Comparison of ENCODE assay signal across 9 cellular contexts in genomic region chr2:231037202-231037730, GRCh38. TPM values are rescaled to one million over a fixed set of nuclear protein-coding genes. Genes with fewer than 3 reads are reported as not detected.
DNase-seq lines count a peak whose midpoint lies in the region; ATAC-seq lines count a peak whose summit lies in the region.
"Had no signal": no experiment of that assay in that cellular context is flagged by ENCODE, and none has a peak within 500 bp of the region (broad histone marks: within the 10 kb centered on the region; RNA-seq: fewer than 3 reads in every experiment).

TSS of gene C2orf72 (plus strand) at chr2:231037523. CDS start at chr2:231037566, 43 bp downstream.

- H3K27ac Mint-ChIP-seq in T-helper 17 cell: no peak within 1 kb of the TSS

- H3K27me3 ChIP-seq in iPS-15b (ENCODE audit: control insufficient read depth, insufficient read depth, low read length): peaks cover 54% of the 10 kb centered on the region

- peaks cover 5% of the 10 kb centered on the region for H3K36me3 Mint-ChIP-seq in T-helper 17 cell (ENCODE audit: low read depth)

- DNase-seq in NCI-H748 (lab: John Stamatoyannopoulos, UW; ENCODE audit: unreplicated experiment) (peak; percentile 59), NCI-H748 treated with DMSO at 0.1 percent for 48 hours (lab: John Stamatoyannopoulos, UW) (no peak), T-helper 17 cell (no peak), DMS114 treated with DMSO at 0.1 percent for 48 hours (lab: John Stamatoyannopoulos, UW; ENCODE audit: unreplicated experiment) (no peak)
- no peak for DNase-seq in stimulated activated naive CD8-positive, alpha-beta T cell treated with anti-CD3 and anti-CD28 coated beads, Interleukin-15, Interleukin-2, amounts not matched to agents 100 U/mL and 50 U/mL, for 24 hours
- DNase-seq: DND-41 had no signal

- peak; percentile 39 for ATAC-seq in T-helper 17 cell
- peak; percentile 37 for ATAC-seq in stimulated activated naive CD8-positive, alpha-beta T cell treated with anti-CD3 and anti-CD28 coated beads, Interleukin-15, Interleukin-2, amounts not matched to agents 100 U/mL and 50 U/mL, for 24 hours
- no peak for ATAC-seq in GM18520 (IDR thresholded peaks at IDR 0.05; ENCODE audit: unreplicated experiment)
- ATAC-seq in HG02588 (IDR thresholded peaks at IDR 0.05; ENCODE audit: unreplicated experiment): no peak

- no peak within 1 kb of the TSS for H3K9ac ChIP-seq in iPS-15b (ENCODE audit: low read depth, low read length)

- peaks cover 85% of the 10 kb centered on the region for H3K27me3 Mint-ChIP-seq in T-helper 17 cell

- H3K9me3 ChIP-seq in T-helper 17 cell (ENCODE audit: control insufficient read depth, low read length, poor library complexity, severe bottlenecking) (no peaks in the 10 kb centered on the region), iPS-15b (ENCODE audit: control insufficient read depth, insufficient read depth, low read length) (no peaks in the 10 kb centered on the region)

- H3K4me1 ChIP-seq in iPS-15b (ENCODE audit: control insufficient read depth, insufficient read depth, low read length): no peaks in the 10 kb centered on the region

- peaks cover 6% of the 10 kb centered on the region for H3K4me1 Mint-ChIP-seq in T-helper 17 cell

- H3K4me3 Mint-ChIP-seq in T-helper 17 cell: peak within 1 kb of the TSS; percentile 87

- no peaks in the 10 kb centered on the region for H3K36me3 ChIP-seq in iPS-15b (ENCODE audit: control insufficient read depth, insufficient read depth, low read length)

- H3K4me3 ChIP-seq in iPS-15b (ENCODE audit: low read depth, low read length): peak within 1 kb of the TSS; percentile 63

RNA-seq across cellular contexts. Expression of gene C2orf72, which starts in this region (rescaled TPM):
- total RNA-seq in T-helper 17 cell: not detected

Comparison
In these comparisons a context has a peak if more than half of its experiments do, and no peak if none do; other contexts are left out.
1. Peak in ATAC-seq in T-helper 17 cell; RNA of the gene not detected or under 1 TPM.